12 cellular contexts compared by ENCODE assay signal in the genomic region with DNA sequence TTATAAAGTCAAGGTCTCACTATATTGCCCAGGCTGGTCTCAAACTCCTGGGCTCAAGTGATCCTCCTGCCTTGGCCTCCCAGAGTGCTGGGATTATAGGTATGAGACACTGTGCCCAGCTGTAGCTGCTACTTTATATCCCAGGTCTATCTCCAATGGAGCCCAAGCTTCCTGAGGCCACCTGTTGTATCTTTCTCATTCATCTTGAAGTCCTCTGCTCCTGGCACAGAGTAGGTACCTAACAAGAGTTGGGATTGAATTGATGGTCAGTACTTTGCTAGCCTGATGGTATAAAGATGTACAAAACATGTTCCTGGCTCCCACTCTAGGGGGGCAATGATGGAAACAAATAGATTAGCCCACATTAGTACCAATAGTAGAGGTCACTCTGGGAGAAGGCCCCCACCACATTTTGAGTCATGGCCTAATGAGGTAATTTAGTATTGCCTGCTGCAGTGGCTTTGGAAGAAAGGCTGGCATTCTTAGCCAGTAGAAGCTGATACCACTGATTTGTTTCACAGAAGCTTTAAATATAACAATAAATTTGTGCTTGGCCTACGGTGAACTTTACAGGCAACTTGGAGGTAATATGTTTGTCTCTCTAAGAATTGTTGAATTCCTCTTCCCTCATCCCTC. TPM values are rescaled to one million over a fixed set of nuclear protein-coding genes. Genes with fewer than 3 reads are reported as not detected.
A peak's percentile ranks its signal among the peaks of the same experiment; 100 is the strongest.
DNase-seq lines count a peak whose midpoint lies in the region; ATAC-seq and TF ChIP-seq lines count a peak whose summit lies in the region.
"Had no signal": no experiment of that assay in that cellular context is flagged by ENCODE, and none has a peak within 500 bp of the region (broad histone marks: within the 10 kb centered on the region; RNA-seq: fewer than 3 reads in every experiment).

No MANE protein-coding gene starts in this region.

- H3K27ac ChIP-seq in vagina: peak overlapping the region; percentile 65

- TF ChIP-seq CTCF in vagina (IDR thresholded peaks at IDR 0.05): no peak

- TF ChIP-seq POLR2A in vagina (IDR thresholded peaks at IDR 0.05): no peak

- peaks cover 95% of the 10 kb centered on the region for H3K4me1 Mint-ChIP-seq in stimulated activated naive CD8-positive, alpha-beta T cell treated with anti-CD3 and anti-CD28 coated beads, Interleukin-15, Interleukin-2, amounts not matched to agents 100 ng/mL and 50 ng/mL, for 24 hours (ENCODE audit: low read depth)
- peaks cover 82% of the 10 kb centered on the region for H3K4me1 Mint-ChIP-seq in activated T-helper 2 cell treated with anti-CD3 and anti-CD28 coated beads, Interferon-gamma antibody, Interleukin-2, Interleukin-4, amounts not matched to agents 10 μg/mL and 5 μg/mL and 100 μg/mL, durations not matched to agents 14 hours and 24 hours and 36 hours (ENCODE audit: low read depth)

- H3K9me3 Mint-ChIP-seq in stimulated activated naive CD8-positive, alpha-beta T cell treated with anti-CD3 and anti-CD28 coated beads, Interleukin-15, Interleukin-2, amounts not matched to agents 100 ng/mL and 50 ng/mL, for 24 hours: no peaks in the 10 kb centered on the region
- no peaks in the 10 kb centered on the region for H3K9me3 Mint-ChIP-seq in activated T-helper 2 cell treated with anti-CD3 and anti-CD28 coated beads, Interferon-gamma antibody, Interleukin-2, Interleukin-4, amounts not matched to agents 10 μg/mL and 5 μg/mL and 100 μg/mL, durations not matched to agents 14 hours and 24 hours and 36 hours
- H3K9me3 Mint-ChIP-seq: brain, mesothelial cell of epicardium had no signal

- no peaks in the 10 kb centered on the region for H3K9me3 ChIP-seq in vagina

- peaks cover 97% of the 10 kb centered on the region for H3K4me1 ChIP-seq in vagina

- DNase-seq in stimulated activated naive CD8-positive, alpha-beta T cell treated with anti-CD3 and anti-CD28 coated beads, Interleukin-15, Interleukin-2, amounts not matched to agents 100 U/mL and 50 U/mL, for 24 hours: no peak
- no peak for DNase-seq in activated T-helper 2 cell treated with anti-CD3 and anti-CD28 coated beads, Interferon-gamma antibody, Interleukin-2, Interleukin-4, amounts not matched to agents 10 μg/mL and 5 μg/mL and 100 μg/mL, durations not matched to agents 14 hours and 24 hours and 36 hours (ENCODE audit: low spot score)
- DNase-seq in myocyte (ENCODE audit: low read depth): peak; percentile 32
- DNase-seq in vagina (ENCODE audit: extremely low spot score in 2 of 2): no peak
- DNase-seq in iPS-NIHi11 (ENCODE audit: low spot score): no peak
- DNase-seq in NCI-H345 treated with DMSO at 0.1 percent for 48 hours (lab: John Stamatoyannopoulos, UW; ENCODE audit: unreplicated experiment): no peak
- DNase-seq in DMS 273 treated with DMSO at 0.1 percent for 48 hours (lab: John Stamatoyannopoulos, UW): no peak
- DNase-seq: NCI-H1694 had no signal

- peaks cover 46% of the 10 kb centered on the region for H3K36me3 Mint-ChIP-seq in stimulated activated naive CD8-positive, alpha-beta T cell treated with anti-CD3 and anti-CD28 coated beads, Interleukin-15, Interleukin-2, amounts not matched to agents 100 ng/mL and 50 ng/mL, for 24 hours (ENCODE audit: low read depth)
- H3K36me3 Mint-ChIP-seq in activated T-helper 2 cell treated with anti-CD3 and anti-CD28 coated beads, Interferon-gamma antibody, Interleukin-2, Interleukin-4, amounts not matched to agents 10 μg/mL and 5 μg/mL and 100 μg/mL, durations not matched to agents 14 hours and 24 hours and 36 hours (ENCODE audit: low read depth): peaks cover 75% of the 10 kb centered on the region
- H3K36me3 Mint-ChIP-seq: brain, mesothelial cell of epicardium had no signal

- H3K27me3 Mint-ChIP-seq in stimulated activated naive CD8-positive, alpha-beta T cell treated with anti-CD3 and anti-CD28 coated beads, Interleukin-15, Interleukin-2, amounts not matched to agents 100 ng/mL and 50 ng/mL, for 24 hours: no peaks in the 10 kb centered on the region
- no peaks in the 10 kb centered on the region for H3K27me3 Mint-ChIP-seq in activated T-helper 2 cell treated with anti-CD3 and anti-CD28 coated beads, Interferon-gamma antibody, Interleukin-2, Interleukin-4, amounts not matched to agents 10 μg/mL and 5 μg/mL and 100 μg/mL, durations not matched to agents 14 hours and 24 hours and 36 hours (ENCODE audit: low read depth)

- no peak for ATAC-seq in stimulated activated naive CD8-positive, alpha-beta T cell treated with anti-CD3 and anti-CD28 coated beads, Interleukin-15, Interleukin-2, amounts not matched to agents 100 U/mL and 50 U/mL, for 24 hours
- ATAC-seq: sciatic nerve had no signal

- peak overlapping the region; percentile 77 for H3K4me3 Mint-ChIP-seq in stimulated activated naive CD8-positive, alpha-beta T cell treated with anti-CD3 and anti-CD28 coated beads, Interleukin-15, Interleukin-2, amounts not matched to agents 100 ng/mL and 50 ng/mL, for 24 hours
- peak overlapping the region; percentile 93 for H3K4me3 Mint-ChIP-seq in activated T-helper 2 cell treated with anti-CD3 and anti-CD28 coated beads, Interferon-gamma antibody, Interleukin-2, Interleukin-4, amounts not matched to agents 10 μg/mL and 5 μg/mL and 100 μg/mL, durations not matched to agents 14 hours and 24 hours and 36 hours (ENCODE audit: low read depth)
- H3K4me3 Mint-ChIP-seq: mesothelial cell of epicardium had no signal

- H3K27ac Mint-ChIP-seq in stimulated activated naive CD8-positive, alpha-beta T cell treated with anti-CD3 and anti-CD28 coated beads, Interleukin-15, Interleukin-2, amounts not matched to agents 100 ng/mL and 50 ng/mL, for 24 hours: peak overlapping the region; percentile 97
- H3K27ac Mint-ChIP-seq in activated T-helper 2 cell treated with anti-CD3 and anti-CD28 coated beads, Interferon-gamma antibody, Interleukin-2, Interleukin-4, amounts not matched to agents 10 μg/mL and 5 μg/mL and 100 μg/mL, durations not matched to agents 14 hours and 24 hours and 36 hours: peak overlapping the region; percentile 95
- H3K27ac Mint-ChIP-seq: mesothelial cell of epicardium had no signal

- intact Hi-C loops in activated T-helper 2 cell treated with anti-CD3 and anti-CD28 coated beads, Interferon-gamma antibody, Interleukin-2, Interleukin-4, amounts not matched to agents 10 μg/mL and 5 μg/mL and 100 μg/mL, durations not matched to agents 14 hours and 24 hours and 36 hours (cut with micrococcal nuclease): loop anchor here (5.0 kb wide), 1 partner anchor 403 kb away; a partner anchor contains a TSS
- intact Hi-C loops in vagina (cut with DNase I): no loop called here

- H3K36me3 ChIP-seq in vagina: no peaks in the 10 kb centered on the region

- no peak overlapping the region for H3K4me3 ChIP-seq in vagina

- H3K27me3 ChIP-seq in vagina: no peaks in the 10 kb centered on the region

RNA-seq across cellular contexts. Expression of a gene that starts 5.4 kb away (rescaled TPM):
- total RNA-seq in activated T-helper 2 cell treated with anti-CD3 and anti-CD28 coated beads, Interferon-gamma antibody, Interleukin-2, Interleukin-4, amounts not matched to agents 10 μg/mL and 5 μg/mL and 100 μg/mL, durations not matched to agents 14 hours and 24 hours and 36 hours: 93.2 and 94.6 TPM in 2 replicates
- total RNA-seq in myocyte: 32.4 and 35.4 TPM in 2 replicates
- polyA plus RNA-seq in myocyte (2012): 31.6 TPM
- total RNA-seq in vagina: 25.3 TPM
